In the genomic region with DNA sequence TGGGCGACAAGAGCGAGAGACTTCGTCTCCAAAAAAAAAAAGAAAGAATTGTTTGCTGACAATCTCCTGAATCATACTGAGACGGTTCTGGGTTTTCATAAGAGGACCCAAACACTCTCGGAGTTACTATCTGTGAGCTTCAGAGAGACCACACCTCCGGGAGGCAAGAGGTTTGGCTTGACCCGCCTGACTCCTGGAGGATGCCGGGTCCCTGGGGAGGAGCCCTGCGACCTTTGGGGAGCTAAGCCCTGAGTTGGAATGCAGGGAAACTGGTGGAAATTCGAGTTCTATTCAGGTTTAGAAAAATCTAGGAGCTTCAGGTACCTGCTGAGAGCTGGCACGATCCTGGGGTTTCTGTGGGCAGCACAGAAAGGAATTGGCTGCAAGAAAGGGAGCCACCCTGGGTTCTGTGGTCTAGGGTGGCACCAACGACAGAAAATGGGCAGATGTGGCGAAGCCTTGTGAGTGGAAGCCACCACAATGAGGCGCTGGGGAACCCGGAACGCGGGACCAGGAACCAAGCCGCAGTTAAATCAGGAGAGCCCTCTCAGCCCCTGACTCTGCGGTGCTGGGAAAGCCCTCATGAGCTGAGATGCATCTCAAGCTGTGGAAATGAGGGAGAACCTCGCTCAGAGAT, we compare ENCODE assay signal across 8 cellular contexts. TPM values are rescaled to one million over a fixed set of nuclear protein-coding genes. Genes with fewer than 3 reads are reported as not detected.
DNase-seq lines count a peak whose midpoint lies in the region; ATAC-seq and TF ChIP-seq lines count a peak whose summit lies in the region.

No MANE protein-coding gene starts in this region.

- no peak for DNase-seq in GM20000 (ENCODE audit: low spot score)
- peak; percentile 36 for DNase-seq in RPMI8226
- DNase-seq in fibroblast of lung (ENCODE audit: low read depth in 2 of 2) = no peak
- no peak for DNase-seq in islet precursor cell
- DNase-seq in lower leg skin (ENCODE audit: low spot score in 2 of 2) = no peak

- H3K4me3 ChIP-seq in ACC112 (ENCODE audit: low read depth, low read length) (no peak overlapping the region), fibroblast of lung (replicated peaks in 1 of 4; ENCODE audit: control extremely low read depth in 1 of 4, insufficient read depth in 1 of 4, low read depth in 3 of 4, low read length in 4 of 4) (no peak overlapping the region), lower leg skin (ENCODE audit: low read depth, poor library complexity, severe bottlenecking) (no peak overlapping the region)

- H3K27ac ChIP-seq in ACC112 (ENCODE audit: low read depth, low read length) = no peak overlapping the region
- H3K27ac ChIP-seq in fibroblast of lung (ENCODE audit: insufficient read depth, low read length) = no peak overlapping the region

- peak overlapping the region; percentile 15 for H2AFZ ChIP-seq in ACC112 (ENCODE audit: low read length, unreplicated experiment)
- peak overlapping the region; percentile 28 for H2AFZ ChIP-seq in fibroblast of lung (ENCODE audit: low read length)

- H4K20me1 ChIP-seq in fibroblast of lung (ENCODE audit: control insufficient read depth, extremely low read depth, insufficient read depth, low read length) = no peaks in the 10 kb centered on the region

- H3K4me1 ChIP-seq in ACC112 (ENCODE audit: control insufficient read depth, insufficient read depth, low read length, unreplicated experiment) (no peaks in the 10 kb centered on the region), fibroblast of lung (ENCODE audit: control insufficient read depth, extremely low read depth, insufficient read depth, low read length) (no peaks in the 10 kb centered on the region)

- no peak overlapping the region for H3K9ac ChIP-seq in fibroblast of lung (ENCODE audit: insufficient read depth, low read length)

- H3K4me2 ChIP-seq in fibroblast of lung (ENCODE audit: extremely low read depth, insufficient read depth, low read length) = no peak overlapping the region

- no peak for TF ChIP-seq POLR2A in lower leg skin (IDR thresholded peaks at IDR 0.05)

- H3K79me2 ChIP-seq in ACC112 (ENCODE audit: control insufficient read depth, insufficient read depth, low read length, unreplicated experiment) (no peaks in the 10 kb centered on the region), fibroblast of lung (ENCODE audit: control insufficient read depth, insufficient read depth, low read length) (no peaks in the 10 kb centered on the region)

- no peaks in the 10 kb centered on the region for H3K36me3 ChIP-seq in ACC112 (ENCODE audit: insufficient read depth, low read length)
- H3K36me3 ChIP-seq in fibroblast of lung (ENCODE audit: control insufficient read depth, insufficient read depth, low read length) = no peaks in the 10 kb centered on the region

- 39 to 54% methylated on average over 20 of the region's 20 CpGs for WGBS in lower leg skin, 2 donors

- ATAC-seq in HG03159 (IDR thresholded peaks at IDR 0.05; ENCODE audit: unreplicated experiment) (no peak), HG02759 (IDR thresholded peaks at IDR 0.05; ENCODE audit: unreplicated experiment) (no peak)

- intact Hi-C loops in lower leg skin (cut with DNase I; ENCODE audit: low total_unique reads) = no loop called here

- no peaks in the 10 kb centered on the region for H3K9me3 ChIP-seq in fibroblast of lung (ENCODE audit: control insufficient read depth, insufficient read depth, low read depth, low read length)

- no peaks in the 10 kb centered on the region for H3K27me3 ChIP-seq in ACC112 (ENCODE audit: insufficient read depth, low read length)
- H3K27me3 ChIP-seq in fibroblast of lung (ENCODE audit: control insufficient read depth, insufficient read depth, low read length) = no peaks in the 10 kb centered on the region

- TF ChIP-seq CTCF in GM20000 (IDR thresholded peaks at IDR 0.05; ENCODE audit: extremely low read depth, missing control alignments) (peak; percentile 5), fibroblast of lung (conservative IDR thresholded peaks at IDR 0.05 in 1 of 2, IDR thresholded peaks at IDR 0.05 in 1 of 2; ENCODE audit: low read depth in 1 of 2, low read length in 2 of 2) (no peak), lower leg skin (IDR thresholded peaks at IDR 0.05) (no peak)

RNA-seq across cellular contexts. Expression of a gene that starts 21.9 kb away (rescaled TPM):
- total RNA-seq in fibroblast of lung = 25.9 and 32.4 TPM in 2 replicates
- polyA plus RNA-seq in fibroblast of lung = 21.7 and 32.1 TPM in 2 replicates
- 11.7 and 17.9 TPM in 2 replicates for polyA plus RNA-seq in fibroblast of lung (2012)
- polyA minus RNA-seq in fibroblast of lung (ENCODE audit: low replicate concordance) = 3.6 and 3.8 TPM in 2 replicates
- 10 to 100 TPM; 14.7 to 23.0 (median 18.3) TPM for total RNA-seq in lower leg skin

RNA-seq across cellular contexts. Expression of a gene that starts 52.3 kb away (rescaled TPM):
- total RNA-seq in fibroblast of lung (not detected in 2 replicates), lower leg skin (not detected)
- not detected in 2 replicates for polyA plus RNA-seq in fibroblast of lung
- polyA plus RNA-seq in fibroblast of lung (2012) = 0.08 TPM in 1 of 2 replicates, not detected in the other
- not detected in 2 replicates for polyA minus RNA-seq in fibroblast of lung (ENCODE audit: low replicate concordance)
